Comparison of ENCODE assay signal across 10 cellular contexts in genomic region chr6:6915219-6915618, GRCh38.
A peak's percentile ranks its signal among the peaks of the same experiment; 100 is the strongest.
DNase-seq lines count a peak whose midpoint lies in the region; ATAC-seq and TF ChIP-seq lines count a peak whose summit lies in the region.
"Had no signal": no experiment of that assay in that cellular context is flagged by ENCODE, and none has a peak within 500 bp of the region (broad histone marks: within the 10 kb centered on the region; RNA-seq: fewer than 3 reads in every experiment).

No MANE protein-coding gene starts in this region.

- H3K4me1 Mint-ChIP-seq in CD8-positive, alpha-beta T cell (ENCODE audit: low read depth) = peaks cover 17% of the 10 kb centered on the region
- peaks cover 3% of the 10 kb centered on the region for H3K4me1 Mint-ChIP-seq in endothelial cell (ENCODE audit: unreplicated experiment)

- peaks cover 11% of the 10 kb centered on the region for H3K4me1 ChIP-seq in CD8-positive, alpha-beta T cell (ENCODE audit: insufficient read depth, low read length)
- peaks cover 16 to 40% (median 35%) of the 10 kb centered on the region in 4 donors for H3K4me1 ChIP-seq in esophagus muscularis mucosa
- H3K4me1 ChIP-seq in osteoblast (ENCODE audit: insufficient read depth, low read length) = peaks cover 10% of the 10 kb centered on the region

- no peak for TF ChIP-seq CTCF in CD8-positive, alpha-beta T cell (IDR thresholded peaks at IDR 0.05)
- TF ChIP-seq CTCF in esophagus muscularis mucosa (IDR thresholded peaks at IDR 0.05) (no peak), osteoblast (IDR thresholded peaks at IDR 0.05; ENCODE audit: extremely low read depth, low read depth, low read length) (no peak), endothelial cell (IDR thresholded peaks at IDR 0.05; ENCODE audit: unreplicated experiment) (no peak)

- H3K27me3 ChIP-seq in CD8-positive, alpha-beta T cell (ENCODE audit: insufficient read depth, low read length) = no peaks in the 10 kb centered on the region
- H3K27me3 ChIP-seq in esophagus muscularis mucosa (peaks cover 0 to 4% (median 0%) of the 10 kb centered on the region in 4 donors), osteoblast (ENCODE audit: insufficient read depth, low read length) (no peaks in the 10 kb centered on the region)
- H3K27me3 ChIP-seq: cardiac muscle cell had no signal

- no peaks in the 10 kb centered on the region for H3K27me3 Mint-ChIP-seq in CD8-positive, alpha-beta T cell (ENCODE audit: low read depth)
- H3K27me3 Mint-ChIP-seq in endothelial cell (ENCODE audit: unreplicated experiment) = peaks cover 1% of the 10 kb centered on the region

- H3K36me3 ChIP-seq in CD8-positive, alpha-beta T cell (ENCODE audit: insufficient read depth, low read length) = no peaks in the 10 kb centered on the region
- H3K36me3 ChIP-seq in esophagus muscularis mucosa (no peaks in the 10 kb centered on the region), osteoblast (ENCODE audit: insufficient read depth, low read length) (no peaks in the 10 kb centered on the region)
- H3K36me3 ChIP-seq: cardiac muscle cell had no signal

- CTCF ChIA-PET in CD8-positive, alpha-beta T cell (lab: Charles Lee) = no interaction called here

- no peak for TF ChIP-seq POLR2A in esophagus muscularis mucosa (IDR thresholded peaks at IDR 0.05; ENCODE audit: low read depth)

- H3K9me3 Mint-ChIP-seq in CD8-positive, alpha-beta T cell = no peaks in the 10 kb centered on the region
- H3K9me3 Mint-ChIP-seq in endothelial cell (ENCODE audit: unreplicated experiment) = no peaks in the 10 kb centered on the region

- H3K4me3 Mint-ChIP-seq in CD8-positive, alpha-beta T cell = peak overlapping the region; percentile 60
- H3K4me3 Mint-ChIP-seq in endothelial cell (ENCODE audit: unreplicated experiment) = no peak overlapping the region

- H3K79me2 ChIP-seq in osteoblast (ENCODE audit: insufficient read depth, low read length) = no peaks in the 10 kb centered on the region

- no peak for ATAC-seq in CD8-positive, alpha-beta T cell
- ATAC-seq in HG03280 (IDR thresholded peaks at IDR 0.05; ENCODE audit: unreplicated experiment) = no peak
- ATAC-seq: Panc1 had no signal

- H3K9me3 ChIP-seq in CD8-positive, alpha-beta T cell (ENCODE audit: low read length) = no peaks in the 10 kb centered on the region
- H3K9me3 ChIP-seq in esophagus muscularis mucosa (no peaks in the 10 kb centered on the region), osteoblast (ENCODE audit: low read depth, low read length) (no peaks in the 10 kb centered on the region)

- H3K4me3 ChIP-seq in CD8-positive, alpha-beta T cell (ENCODE audit: low read depth, low read length) = no peak overlapping the region
- H3K4me3 ChIP-seq in esophagus muscularis mucosa (peak overlapping the region; percentile 35 to 48 (median 40)), osteoblast (ENCODE audit: insufficient read depth, low read length) (peak overlapping the region; percentile 53)
- H3K4me3 ChIP-seq: cardiac muscle cell had no signal

- intact Hi-C loops in CD8-positive, alpha-beta T cell (cut with DNase I, micrococcal nuclease) = no loop called here
- intact Hi-C loops in esophagus muscularis mucosa (cut with DNase I) = loop anchor here (10.0 kb wide), 1 partner anchor 330 kb away; no protein-coding TSS in a partner anchor

- no peaks in the 10 kb centered on the region for H3K36me3 Mint-ChIP-seq in CD8-positive, alpha-beta T cell
- H3K36me3 Mint-ChIP-seq in endothelial cell (ENCODE audit: low read depth, unreplicated experiment) = no peaks in the 10 kb centered on the region

- POLR2A ChIA-PET in CD8-positive, alpha-beta T cell (lab: Charles Lee) = interaction anchor here (0.7 kb wide), 2 partner anchors 158 to 165 kb away, joined by 3 read pairs; no protein-coding TSS in a partner anchor

- peak overlapping the region; percentile 76 for H3K4me2 ChIP-seq in osteoblast (ENCODE audit: insufficient read depth, low read length)

- peak overlapping the region; percentile 67 for H2AFZ ChIP-seq in osteoblast (ENCODE audit: low read length)

- no peak overlapping the region for H3K27ac ChIP-seq in CD8-positive, alpha-beta T cell (ENCODE audit: low read depth, low read length)
- H3K27ac ChIP-seq in esophagus muscularis mucosa (replicated peaks in 1 of 4) = peak overlapping the region; percentile 67 to 76 (median 74)
- no peak overlapping the region for H3K27ac ChIP-seq in osteoblast (ENCODE audit: low read depth, low read length)
- H3K27ac ChIP-seq: cardiac muscle cell had no signal

- WGBS in esophagus muscularis mucosa = 57% methylated on average over 3 of the region's 3 CpGs

- H4K20me1 ChIP-seq in osteoblast (ENCODE audit: insufficient read depth, low read length) = no peaks in the 10 kb centered on the region

- DNase-seq in CD8-positive, alpha-beta T cell = no peak
- DNase-seq in NCI-H2196 treated with DMSO at 0.1 percent for 48 hours (lab: John Stamatoyannopoulos, UW; ENCODE audit: unreplicated experiment) = peak; percentile 32
- DNase-seq in esophagus muscularis mucosa (ENCODE audit: extremely low spot score) = no peak
- DNase-seq in osteoblast (ENCODE audit: insufficient read length, low spot score, missing footprints) = no peak
- DNase-seq in endothelial cell (ENCODE audit: low spot score) = no peak
- no peak for DNase-seq in iPS-NIHi7 (ENCODE audit: extremely low spot score)
- no peak for DNase-seq in SW480 (ENCODE audit: low spot score)

- H3K27ac Mint-ChIP-seq in CD8-positive, alpha-beta T cell = no peak overlapping the region
- no peak overlapping the region for H3K27ac Mint-ChIP-seq in endothelial cell (ENCODE audit: unreplicated experiment)

- TF ChIP-seq EP300 in esophagus muscularis mucosa (IDR thresholded peaks at IDR 0.05) = no peak

Comparison
In these comparisons a context has a peak if more than half of its experiments do, and no peak if none do; other contexts are left out.
1. H3K27ac ChIP-seq: peak in esophagus muscularis mucosa (4 of 4); none in CD8-positive, alpha-beta T cell (single experiment) and osteoblast (single experiment).